22 cellular contexts compared by ENCODE assay signal in genomic region chr1:112626887-112627286, GRCh38. TPM values are rescaled to one million over a fixed set of nuclear protein-coding genes. Genes with fewer than 3 reads are reported as not detected.
DNase-seq lines count a peak whose midpoint lies in the region; ATAC-seq and TF ChIP-seq lines count a peak whose summit lies in the region.
"Had no signal": no experiment of that assay in that cellular context is flagged by ENCODE, and none has a peak within 500 bp of the region (broad histone marks: within the 10 kb centered on the region; RNA-seq: fewer than 3 reads in every experiment).

No MANE protein-coding gene starts in this region.

- H3K9me3 Mint-ChIP-seq in T-helper 2 cell treated with Interferon-gamma antibody and Interleukin-4, amounts not matched to agents 5 μg/mL and 100 μg/mL, for 36 hours = no peaks in the 10 kb centered on the region
- H3K9me3 Mint-ChIP-seq in CD14-positive monocyte (peaks cover 0 to 2% (median 0%) of the 10 kb centered on the region in 7 donors), naive B cell (no peaks in the 10 kb centered on the region)
- H3K9me3 Mint-ChIP-seq: endodermal cell, GM23338 had no signal

- H3K27ac Mint-ChIP-seq in T-helper 2 cell treated with Interferon-gamma antibody and Interleukin-4, amounts not matched to agents 5 μg/mL and 100 μg/mL, for 36 hours = peak overlapping the region; percentile 3
- peak overlapping the region in 6 of 7 donors; percentile 38 to 79 (median 54) for H3K27ac Mint-ChIP-seq in CD14-positive monocyte
- H3K27ac Mint-ChIP-seq in naive B cell = peak overlapping the region in 4 of 6 donors; percentile 52 to 90 (median 75)
- H3K27ac Mint-ChIP-seq: endodermal cell, GM23338 had no signal

- H3K27me3 Mint-ChIP-seq in T-helper 2 cell treated with Interferon-gamma antibody and Interleukin-4, amounts not matched to agents 5 μg/mL and 100 μg/mL, for 36 hours (ENCODE audit: low read depth) = no peaks in the 10 kb centered on the region
- H3K27me3 Mint-ChIP-seq in CD14-positive monocyte (ENCODE audit: low read depth in 3 of 3) (no peaks in the 10 kb centered on the region), naive B cell (no peaks in the 10 kb centered on the region)

- peaks cover 30% of the 10 kb centered on the region for H3K36me3 ChIP-seq in adipocyte (ENCODE audit: control insufficient read depth, insufficient read depth, low read length, severe bottlenecking)
- H3K36me3 ChIP-seq: adrenal gland had no signal

- no peak overlapping the region for H3K4me3 ChIP-seq in adipocyte (ENCODE audit: low read length)
- H3K4me3 ChIP-seq: adrenal gland, coronary artery, GM23338, testis had no signal

- no peaks in the 10 kb centered on the region for H3K9me3 ChIP-seq in adipocyte (ENCODE audit: control insufficient read depth, low read length)
- H3K9me3 ChIP-seq: adrenal gland, SK-N-SH, testis had no signal

- intact Hi-C loops in CD14-positive monocyte (cut with micrococcal nuclease) = loop anchor here in 1 of 2 donors (5.0 kb wide), 2 partner anchors 45 to 80 kb away; partner anchors contain the start of genes MOV10 and RHOC

- H3K4me3 Mint-ChIP-seq in T-helper 2 cell treated with Interferon-gamma antibody and Interleukin-4, amounts not matched to agents 5 μg/mL and 100 μg/mL, for 36 hours = no peak overlapping the region
- no peak overlapping the region for H3K4me3 Mint-ChIP-seq in CD14-positive monocyte
- H3K4me3 Mint-ChIP-seq in naive B cell = peak overlapping the region in 2 of 8 donors; percentile 12 to 18
- H3K4me3 Mint-ChIP-seq: endodermal cell, GM23338 had no signal

- no peak for DNase-seq in T-helper 2 cell treated with Interferon-gamma antibody and Interleukin-4, amounts not matched to agents 5 μg/mL and 100 μg/mL, for 36 hours (ENCODE audit: low spot score)
- no peak for DNase-seq in T-helper 2 cell
- no peak for DNase-seq in CD14-positive monocyte (ENCODE audit: low spot score)
- no peak for DNase-seq in adipocyte (ENCODE audit: low read depth)
- DNase-seq in naive B cell = no peak
- no peak for DNase-seq in Ammon's horn (ENCODE audit: low spot score)
- DNase-seq: adrenal gland, AML-193, brain microvascular endothelial cell, endodermal cell, mesenchymal stem cell, NCI-H1092 treated with DMSO at 0.1 percent for 48 hours, NCI-H2029, NCI-H2227 treated with DMSO at 0.1 percent for 48 hours, SK-N-SH, T1000, testis had no signal

- peaks cover 53% of the 10 kb centered on the region for H3K4me1 Mint-ChIP-seq in T-helper 2 cell treated with Interferon-gamma antibody and Interleukin-4, amounts not matched to agents 5 μg/mL and 100 μg/mL, for 36 hours (ENCODE audit: low read depth)
- peaks cover 63% of the 10 kb centered on the region for H3K4me1 Mint-ChIP-seq in CD14-positive monocyte
- peaks cover 49 to 84% (median 69%) of the 10 kb centered on the region in 3 donors for H3K4me1 Mint-ChIP-seq in naive B cell
- H3K4me1 Mint-ChIP-seq: endodermal cell, GM23338 had no signal

- peaks cover 51% of the 10 kb centered on the region for H3K4me1 ChIP-seq in adipocyte (ENCODE audit: control insufficient read depth, insufficient read depth, low read length)
- H3K4me1 ChIP-seq: parathyroid adenoma had no signal

- H3K27me3 ChIP-seq in adipocyte (replicated peaks; ENCODE audit: control insufficient read depth, insufficient read depth, low read length) = no peaks in the 10 kb centered on the region
- H3K27me3 ChIP-seq: adrenal gland, brain microvascular endothelial cell, testis had no signal

- no peak for ATAC-seq in naive B cell (ENCODE audit: low read depth in 2 of 2)
- no peak for ATAC-seq in HG02970 (IDR thresholded peaks at IDR 0.05; ENCODE audit: low FRiP score, unreplicated experiment)
- no peak for ATAC-seq in GM18907 (IDR thresholded peaks at IDR 0.05; ENCODE audit: unreplicated experiment)
- ATAC-seq: GM23338 had no signal

- peak overlapping the region; percentile 21 for H3K9ac ChIP-seq in adipocyte (ENCODE audit: low read length)
- H3K9ac ChIP-seq: parathyroid adenoma, SK-N-SH had no signal

- H3K36me3 Mint-ChIP-seq in T-helper 2 cell treated with Interferon-gamma antibody and Interleukin-4, amounts not matched to agents 5 μg/mL and 100 μg/mL, for 36 hours (ENCODE audit: low read depth) = peaks cover 54% of the 10 kb centered on the region
- H3K36me3 Mint-ChIP-seq in CD14-positive monocyte (peaks cover 24 to 61% of the 10 kb centered on the region in 2 donors), naive B cell (peaks cover 19 to 23% of the 10 kb centered on the region in 2 donors)

- no peak for TF ChIP-seq CTCF in CD14-positive monocyte (IDR thresholded peaks at IDR 0.05)

RNA-seq across cellular contexts. Expression of gene CAPZA1, which starts 7.3 kb away (rescaled TPM):
- polyA plus RNA-seq in CD14-positive monocyte = 100 to 1,000 TPM; 339 to 357 TPM
- 100 to 1,000 TPM; 202 to 291 (median 254) TPM for polyA plus RNA-seq in naive B cell (ENCODE audit: low read depth in 6 of 6)

RNA-seq across cellular contexts. Expression of gene ST7L, which starts 7.9 kb away (rescaled TPM):
- polyA plus RNA-seq in CD14-positive monocyte (1 to 10 TPM; 5.4 to 6.1 TPM), naive B cell (ENCODE audit: low read depth in 6 of 6) (10 to 100 TPM; 10.7 to 22.0 (median 13.5) TPM)

RNA-seq across cellular contexts. Expression of gene MOV10, which starts 47.6 kb away (rescaled TPM):
- polyA plus RNA-seq in CD14-positive monocyte = 10 to 100 TPM; 12.0 to 13.6 TPM
- 10 to 100 TPM in 3 of 6 donors, 1 to 10 TPM in 3; 3.4 to 10.5 (median 9.8) TPM for polyA plus RNA-seq in naive B cell (ENCODE audit: low read depth in 6 of 6)

Comparison
In these comparisons a context has a peak if more than half of its experiments do, and no peak if none do; other contexts are left out.
1. H3K27ac Mint-ChIP-seq: peak in every context shown above with its lines; median percentile 75 in naive B cell; 54 in CD14-positive monocyte; 3 in T-helper 2 cell treated with Interferon-gamma antibody and Interleukin-4, amounts not matched to agents 5 μg/mL and 100 μg/mL, for 36 hours.